ENCODE assay signal across 1 cellular context in genomic region chr5:151225475-151225874, GRCh38.
A peak's percentile ranks its signal among the peaks of the same experiment; 100 is the strongest.
TF ChIP-seq lines count a peak whose summit lies in the region.

No MANE protein-coding gene starts in this region.

TF ChIP-seq in HepG2, 621 proteins besides CTCF, POLR2A, EP300 and RAD21:
- TF ChIP-seq MAFK (conservative IDR thresholded peaks at IDR 0.05 in 1 of 2, IDR thresholded peaks at IDR 0.05 in 1 of 2; ENCODE audit: low read length in 2 of 2), result peak; percentile 42 to 75; a peak in 3 of 4 replicates
- peak; percentile 46 for TF ChIP-seq MAFF (IDR thresholded peaks at IDR 0.05; ENCODE audit: low read depth, low read length)
- TF ChIP-seq BCL6 (CRISPR knock-in tag; IDR thresholded peaks at IDR 0.05), result no peak
- TF ChIP-seq GATAD2A (CRISPR knock-in tag; IDR thresholded peaks at IDR 0.05), result no peak
